ENCODE assay signal across 23 cellular contexts in genomic region chr12:195191-195590, GRCh38. TPM values are rescaled to one million over a fixed set of nuclear protein-coding genes. Genes with fewer than 3 reads are reported as not detected.
A peak's percentile ranks its signal among the peaks of the same experiment; 100 is the strongest.
DNase-seq lines count a peak whose midpoint lies in the region; ATAC-seq, FAIRE-seq and TF ChIP-seq lines count a peak whose summit lies in the region.
"Had no signal": no experiment of that assay in that cellular context is flagged by ENCODE, and none has a peak within 500 bp of the region (broad histone marks: within the 10 kb centered on the region; RNA-seq: fewer than 3 reads in every experiment).

No MANE protein-coding gene starts in this region.

- in situ Hi-C loops in HepG2 (cut with HindIII; ENCODE audit: extremely low pct_ligation_motif_present, low pct_unique_long_range_greater_than_20kb): no loop called here

- no peak overlapping the region for H4K8ac ChIP-seq in neuronal stem cell (ENCODE audit: low read depth, low read length)

- no peak overlapping the region for H4K91ac ChIP-seq in neuronal stem cell (ENCODE audit: low read depth, low read length, poor library complexity)

- TF ChIP-seq EP300 in HepG2 (IDR thresholded peaks at IDR 0.05; ENCODE audit: low read depth in 2 of 2, low read length in 2 of 2) (no peak), HepG2 (CRISPR knock-in tag; IDR thresholded peaks at IDR 0.05; ENCODE audit: borderline replicate concordance) (no peak)

- no peak overlapping the region for H2BK5ac ChIP-seq in neuronal stem cell (ENCODE audit: low read length)

- 100% methylated on average over 1 of the region's 5 CpGs for WGBS in right lobe of liver (ENCODE audit: insufficient coverage, low coverage, low lambda C conversion rate, missing lambda C conversion rate)
- WGBS in HepG2 (ENCODE audit: low lambda C conversion rate): 72% methylated on average over 3 of the region's 5 CpGs
- WGBS in neuronal stem cell (ENCODE audit: extremely low coverage in 2 of 2, insufficient read length in 2 of 2, insufficient replicate concordance in 1 of 2), 2 donors: no CpG with 5 or more reads among the region's 5 CpGs

- intact Hi-C loops in right lobe of liver (cut with DNase I) (no loop called here), HepG2 (cut with micrococcal nuclease; ENCODE audit: unreplicated experiment) (no loop called here)

- POLR2A ChIA-PET in HepG2 (lab: Yijun Ruan, JAX): no interaction called here

- H3K14ac ChIP-seq in neuronal stem cell (ENCODE audit: low read length): no peak overlapping the region

- H2AFZ ChIP-seq in HepG2 (ENCODE audit: low read length) (no peak overlapping the region), neuronal stem cell (ENCODE audit: low read length) (no peak overlapping the region)
- H2AFZ ChIP-seq: GM23248 had no signal

- FAIRE-seq in HepG2 (lab: Jason Lieb, UNC): no peak
- FAIRE-seq in D721Med (lab: Jason Lieb, UNC): no peak
- FAIRE-seq: A549, G401.6, GM12892, GM19239, H1 had no signal

- ATAC-seq in right lobe of liver (no peak), HepG2 (no peak)
- ATAC-seq: A549, HCT116 had no signal

- peak overlapping the region; percentile 1 for H3K18ac ChIP-seq in neuronal stem cell (ENCODE audit: low read length)

- BruUV-seq in HepG2 (replicated peaks; lab: Mats Ljungman, UMichigan): no TSS peak

- no peaks in the 10 kb centered on the region for H3K27me3 ChIP-seq in right lobe of liver
- no peaks in the 10 kb centered on the region; a peak in 1 of 5 replicates for H3K27me3 ChIP-seq in HepG2 (ENCODE audit: control insufficient read depth in 1 of 2, insufficient read depth in 2 of 2, low read length in 2 of 2)
- H3K27me3 ChIP-seq in neuronal stem cell (ENCODE audit: control insufficient read depth in 3 of 3, insufficient read depth in 3 of 3, low read depth in 1 of 3, low read length in 3 of 3): peaks cover 0 to 38% (median 3%) of the 10 kb centered on the region in 3 experiments
- H3K27me3 ChIP-seq: BE2C; BLaER1 treated with 17β-estradiol and CSF1 and Interleukin-3, amounts not matched to agents 10 nM and 100 nM had no signal

- no peak overlapping the region for H2BK15ac ChIP-seq in neuronal stem cell (ENCODE audit: low read length)

- H3K4me1 ChIP-seq in right lobe of liver (no peaks in the 10 kb centered on the region), HepG2 (ENCODE audit: insufficient read depth, low read length) (no peaks in the 10 kb centered on the region), neuronal stem cell (ENCODE audit: control insufficient read depth in 2 of 2, insufficient read depth in 1 of 2, low read depth in 1 of 2, low read length in 2 of 2) (peaks cover 0 to 9% of the 10 kb centered on the region in 2 donors)

- CTCF ChIA-PET in HepG2 (lab: Yijun Ruan, JAX; ENCODE audit: low intra/inter-chr PET ratio, low total read pairs): no interaction called here

- no peak overlapping the region for H3K4me2 ChIP-seq in HepG2 (ENCODE audit: low read depth, low read length)
- no peak overlapping the region for H3K4me2 ChIP-seq in neuronal stem cell (ENCODE audit: insufficient read depth, low read length, poor library complexity, severe bottlenecking)
- H3K4me2 ChIP-seq: A549; BLaER1 treated with 17β-estradiol and CSF1 and Interleukin-3, amounts not matched to agents 10 nM and 100 nM had no signal

- H3K4me3 ChIP-seq in right lobe of liver: no peak overlapping the region
- H3K4me3 ChIP-seq in HepG2 (replicated peaks in 1 of 3; ENCODE audit: insufficient read depth in 1 of 3, low read depth in 2 of 3, low read length in 3 of 3): no peak overlapping the region
- H3K4me3 ChIP-seq in neuronal stem cell (ENCODE audit: low read length in 2 of 2): no peak overlapping the region
- H3K4me3 ChIP-seq: A549; BLaER1 treated with 17β-estradiol and CSF1 and Interleukin-3, amounts not matched to agents 10 nM and 100 nM; GM23248 had no signal

- no peaks in the 10 kb centered on the region for H4K20me1 ChIP-seq in HepG2 (ENCODE audit: insufficient read depth, low read length)
- H4K20me1 ChIP-seq: BLaER1 treated with 17β-estradiol and CSF1 and Interleukin-3, amounts not matched to agents 10 nM and 100 nM had no signal

- H3K79me1 ChIP-seq in neuronal stem cell (ENCODE audit: low read depth, low read length): no peaks in the 10 kb centered on the region

- H3K9ac ChIP-seq in HepG2 (ENCODE audit: insufficient read depth, low read depth, low read length) (no peak overlapping the region), neuronal stem cell (ENCODE audit: low read depth, low read length, poor library complexity) (no peak overlapping the region)
- H3K9ac ChIP-seq: BLaER1 treated with 17β-estradiol and CSF1 and Interleukin-3, amounts not matched to agents 10 nM and 100 nM; GM23248 had no signal

- H3K23ac ChIP-seq in neuronal stem cell (ENCODE audit: low read depth, low read length, poor library complexity): no peak overlapping the region

- TF ChIP-seq POLR2A in right lobe of liver (IDR thresholded peaks at IDR 0.05) (no peak), HepG2 (IDR thresholded peaks at IDR 0.05; ENCODE audit: insufficient read depth in 1 of 2, low read depth in 2 of 2, low read length in 2 of 2) (no peak)

- TF ChIP-seq RAD21 in HepG2 (CRISPR knock-in tag; IDR thresholded peaks at IDR 0.05): no peak

- no peaks in the 10 kb centered on the region for H3K79me2 ChIP-seq in HepG2 (ENCODE audit: insufficient read depth, low read length)

- no peak overlapping the region for H2BK120ac ChIP-seq in neuronal stem cell (ENCODE audit: low read depth, low read length)

- DNase-seq in right lobe of liver (peak in 2 of 3 donors; percentile 5 to 34), HepG2 (ENCODE audit: low spot score) (no peak), caudate nucleus (lab: John Stamatoyannopoulos, UW) (no peak), neuronal stem cell (ENCODE audit: low spot score) (no peak), D721Med (ENCODE audit: insufficient read length, low spot score) (no peak), EL (no peak)
- DNase-seq: 8988T; ACHN; AML-193; BE2C; CD4-positive, alpha-beta T cell; CD8-positive, alpha-beta memory T cell; DMS53; DMS79 treated with DMSO at 0.1 percent for 48 hours; GM23248; H7 had no signal

- H3K4ac ChIP-seq in neuronal stem cell (ENCODE audit: low read length): no peak overlapping the region

- H3K36me3 ChIP-seq in right lobe of liver (peaks cover 0 to 74% (median 10%) of the 10 kb centered on the region in 4 donors), HepG2 (replicated peaks in 1 of 2; ENCODE audit: control insufficient read depth in 1 of 2, insufficient read depth in 2 of 2, low read length in 2 of 2) (no peaks in the 10 kb centered on the region), neuronal stem cell (replicated peaks in 1 of 2; ENCODE audit: control insufficient read depth in 2 of 2, insufficient read depth in 2 of 2, low read length in 2 of 2) (no peaks in the 10 kb centered on the region)
- H3K36me3 ChIP-seq: BE2C; BLaER1 treated with 17β-estradiol and CSF1 and Interleukin-3, amounts not matched to agents 10 nM and 100 nM had no signal

- no peak overlapping the region for H2AK5ac ChIP-seq in neuronal stem cell (ENCODE audit: low read depth, low read length)

- no peak overlapping the region for H3K27ac ChIP-seq in right lobe of liver
- no peak overlapping the region for H3K27ac ChIP-seq in HepG2 (ENCODE audit: extremely low read length, insufficient read depth, low read length)
- H3K27ac ChIP-seq in caudate nucleus (ENCODE audit: low read depth, low read length): peak overlapping the region; percentile 29
- H3K27ac ChIP-seq in neuronal stem cell (replicated peaks; ENCODE audit: low read length): no peak overlapping the region
- H3K27ac ChIP-seq: A549; BLaER1 treated with 17β-estradiol and CSF1 and Interleukin-3, amounts not matched to agents 10 nM and 100 nM; GM23248 had no signal

- H2BK12ac ChIP-seq in neuronal stem cell (ENCODE audit: low read length): no peak overlapping the region

- TF ChIP-seq CTCF in right lobe of liver (IDR thresholded peaks at IDR 0.05): no peak
- TF ChIP-seq CTCF in HepG2 (CRISPR knock-in tag; IDR thresholded peaks at IDR 0.05): no peak
- TF ChIP-seq CTCF in D721Med (IDR thresholded peaks at IDR 0.05; ENCODE audit: insufficient read depth, missing control alignments): no peak

- H3K9me3 ChIP-seq in right lobe of liver: no peaks in the 10 kb centered on the region
- H3K9me3 ChIP-seq in HepG2 (ENCODE audit: low read length): no peaks in the 10 kb centered on the region
- no peaks in the 10 kb centered on the region for H3K9me3 ChIP-seq in neuronal stem cell (replicated peaks in 1 of 2; ENCODE audit: control insufficient read depth in 2 of 2, insufficient read depth in 1 of 2, low read depth in 1 of 2, low read length in 2 of 2)
- H3K9me3 ChIP-seq: A549, BE2C had no signal

TF ChIP-seq in HepG2, 621 proteins besides CTCF, POLR2A, EP300 and RAD21 (continues in another document):
- no peak for TF ChIP-seq MED1 (CRISPR knock-in tag; IDR thresholded peaks at IDR 0.05)
- no peak for TF ChIP-seq PHF5A (CRISPR knock-in tag; IDR thresholded peaks at IDR 0.05; ENCODE audit: low read depth, unreplicated experiment)
- no peak for TF ChIP-seq ZNF577 (CRISPR knock-in tag; IDR thresholded peaks at IDR 0.05; ENCODE audit: borderline replicate concordance, low read depth)

RNA-seq across cellular contexts. Expression of gene SLC6A12, which starts 18.8 kb away (rescaled TPM):
- total RNA-seq in right lobe of liver (100 to 1,000 TPM in 1 of 6 experiments, 10 to 100 TPM in 4, 1 to 10 TPM in 1; 8.2 to 114 (median 26.5) TPM), HepG2 (2016; rRNA removed; fragmentation: Illumina TruSeq; extraction: Trizol) (9.5 and 18.8 TPM in 2 replicates)
- 3.7 and 5.6 TPM in 2 replicates for total RNA-seq in HepG2 (2016; cell fraction: cytosol; rRNA removed; fragmentation: Illumina TruSeq; extraction: Trizol; ENCODE audit: low read depth)
- total RNA-seq in HepG2 (2016; cell fraction: insoluble cytoplasmic fraction; rRNA removed; fragmentation: Illumina TruSeq; extraction: Trizol): 10.4 and 17.8 TPM in 2 replicates
- total RNA-seq in HepG2 (2016; cell fraction: membrane; rRNA removed; fragmentation: Illumina TruSeq; extraction: Trizol): 7.4 and 8.0 TPM in 2 replicates
- total RNA-seq in HepG2 (2016; cell fraction: nucleus; rRNA removed; fragmentation: Illumina TruSeq; extraction: Trizol): 17.0 and 17.6 TPM in 2 replicates
- polyA plus RNA-seq in HepG2 (2011; rRNA removed): 3.7 and 6.0 TPM in 2 replicates
- polyA plus RNA-seq in HepG2 (2011; cell fraction: cytosol; rRNA removed): 4.4 and 5.0 TPM in 2 replicates
- polyA plus RNA-seq in HepG2 (2011; cell fraction: nucleus; rRNA removed): 10.3 and 12.4 TPM in 2 replicates
- polyA plus RNA-seq in HepG2 (2012): 0.66 and 5.8 TPM in 2 replicates
- 2.3 and 2.8 TPM in 2 replicates for polyA plus RNA-seq in HepG2 (2016; cell fraction: cytosol; fragmentation: Illumina TruSeq; extraction: Trizol; ENCODE audit: low read depth)
- 7.2 and 9.0 TPM in 2 replicates for polyA plus RNA-seq in HepG2 (2016; cell fraction: insoluble cytoplasmic fraction; fragmentation: Illumina TruSeq; extraction: Trizol; ENCODE audit: low read depth)
- 3.9 and 4.9 TPM in 2 replicates for polyA plus RNA-seq in HepG2 (2016; cell fraction: membrane; fragmentation: Illumina TruSeq; extraction: Trizol; ENCODE audit: low read depth)
- polyA plus RNA-seq in HepG2 (2016; cell fraction: nucleus; fragmentation: Illumina TruSeq; extraction: Trizol; ENCODE audit: insufficient read depth, low read depth): 27.1 and 27.7 TPM in 2 replicates
- 1.2 and 11.3 TPM in 2 replicates for polyA minus RNA-seq in HepG2 (2011; rRNA and poly(A)+ RNA removed; ENCODE audit: low replicate concordance)
- 7.0 and 7.2 TPM in 2 replicates for polyA minus RNA-seq in HepG2 (2011; cell fraction: cytosol; rRNA and poly(A)+ RNA removed)
- 5.8 and 7.1 TPM in 2 replicates for polyA minus RNA-seq in HepG2 (2011; cell fraction: nucleus; rRNA and poly(A)+ RNA removed)
- polyA plus RNA-seq in neuronal stem cell (2013, experiment 1 of 2): 0.18 TPM
- polyA plus RNA-seq in neuronal stem cell (2013, experiment 2 of 2): 0.22 TPM
- total RNA-seq: CD4-positive, alpha-beta T cell; GM23248 had no signal
- polyA plus RNA-seq: CD8-positive, alpha-beta memory T cell; GM23248 had no signal

Comparison
In these comparisons a context has a peak if more than half of its experiments do, and no peak if none do; other contexts are left out.
1. DNase-seq: peak in right lobe of liver (2 of 3); none in HepG2 (single experiment), caudate nucleus (0 of 61), neuronal stem cell (single experiment), D721Med (single experiment) and EL (single experiment).